In the genomic region with DNA sequence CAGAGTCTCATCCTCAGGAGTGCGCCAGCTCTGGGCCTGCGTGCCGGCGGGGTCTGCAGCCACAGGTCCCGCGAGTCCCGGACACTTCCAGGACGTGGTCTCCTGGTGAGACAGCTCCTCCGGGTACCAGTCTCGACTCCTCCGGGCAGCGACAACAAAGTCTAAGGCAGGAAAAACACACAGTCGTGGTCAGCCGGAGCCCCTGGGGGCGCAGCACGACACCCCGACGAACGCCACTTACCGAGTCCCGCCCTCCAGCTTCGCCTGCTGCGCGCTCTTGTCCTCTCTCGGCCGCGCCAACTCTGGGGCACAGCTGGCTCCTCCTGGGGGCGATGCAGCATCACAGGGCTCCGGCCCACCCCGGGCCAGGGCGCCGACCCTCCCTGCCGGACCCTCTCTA, we compare ENCODE assay signal across 9 cellular contexts.
DNase-seq lines count a peak whose midpoint lies in the region; TF ChIP-seq lines count a peak whose summit lies in the region.
"Had no signal": no experiment of that assay in that cellular context is flagged by ENCODE, and none has a peak within 500 bp of the region (broad histone marks: within the 10 kb centered on the region; RNA-seq: fewer than 3 reads in every experiment).

No MANE protein-coding gene starts in this region.

- H3K9me3 ChIP-seq in tibial artery: no peaks in the 10 kb centered on the region

- peaks cover 0 to 24% (median 18%) of the 10 kb centered on the region in 4 donors for H3K4me1 ChIP-seq in tibial artery

- no peak for TF ChIP-seq CTCF in tibial artery (IDR thresholded peaks at IDR 0.05)

- H3K4me1 Mint-ChIP-seq in activated naive CD4-positive, alpha-beta T cell treated with anti-CD3 and anti-CD28 coated beads, Interleukin-2, amount 10 ng/mL, durations not matched to agents 7 days and 5 days: peaks cover 14% of the 10 kb centered on the region

- intact Hi-C loops in tibial artery (cut with DNase I; ENCODE audit: low total_unique reads): no loop called here

- CTCF ChIA-PET in activated naive CD4-positive, alpha-beta T cell treated with anti-CD3 and anti-CD28 coated beads, Interleukin-2, amount 10 ng/mL, durations not matched to agents 7 days and 5 days (lab: Charles Lee): interaction anchor here (0.6 to 1.4 kb wide), 2 partner anchors 26 to 61 kb away, joined by 3 read pairs; a partner anchor contains a TSS

- H3K27me3 Mint-ChIP-seq in activated naive CD4-positive, alpha-beta T cell treated with anti-CD3 and anti-CD28 coated beads, Interleukin-2, amount 10 ng/mL, durations not matched to agents 7 days and 5 days: peaks cover 19% of the 10 kb centered on the region

- peaks cover 30% of the 10 kb centered on the region for H3K36me3 Mint-ChIP-seq in activated naive CD4-positive, alpha-beta T cell treated with anti-CD3 and anti-CD28 coated beads, Interleukin-2, amount 10 ng/mL, durations not matched to agents 7 days and 5 days

- no peaks in the 10 kb centered on the region for H3K9me3 Mint-ChIP-seq in activated naive CD4-positive, alpha-beta T cell treated with anti-CD3 and anti-CD28 coated beads, Interleukin-2, amount 10 ng/mL, durations not matched to agents 7 days and 5 days

- no peak overlapping the region for H3K27ac Mint-ChIP-seq in activated naive CD4-positive, alpha-beta T cell treated with anti-CD3 and anti-CD28 coated beads, Interleukin-2, amount 10 ng/mL, durations not matched to agents 7 days and 5 days

- DNase-seq in activated naive CD4-positive, alpha-beta T cell treated with anti-CD3 and anti-CD28 coated beads, Interleukin-2, amount 10 ng/mL, durations not matched to agents 7 days and 5 days: no peak
- DNase-seq in activated naive CD4-positive, alpha-beta T cell treated with anti-CD3 and anti-CD28 coated beads, Interleukin-2, amount 50 U/mL, for 16 hours: no peak
- DNase-seq in medulla oblongata (ENCODE audit: extremely low spot score) (peak; percentile 41), tibial artery (no peak), RPMI8226 (no peak), activated gamma-delta T cell treated with Interleukin-2 at 50 U/mL for 16 hours (no peak)
- DNase-seq in activated CD4-positive, alpha-beta T cell treated with anti-CD3 and anti-CD28 coated beads for 48 hours: no peak
- DNase-seq: left cardiac atrium had no signal

- peak overlapping the region; percentile 54 to 69 for H3K4me3 ChIP-seq in tibial artery

- H3K4me3 Mint-ChIP-seq in activated naive CD4-positive, alpha-beta T cell treated with anti-CD3 and anti-CD28 coated beads, Interleukin-2, amount 10 ng/mL, durations not matched to agents 7 days and 5 days: peak overlapping the region; percentile 85

- peaks cover 0 to 12% of the 10 kb centered on the region in 2 donors for H3K27me3 ChIP-seq in tibial artery

- no peaks in the 10 kb centered on the region for H3K36me3 ChIP-seq in tibial artery

- H3K27ac ChIP-seq in angular gyrus (ENCODE audit: low read depth, low read length): peak overlapping the region; percentile 81
- no peak overlapping the region for H3K27ac ChIP-seq in tibial artery
